In genomic region chr4:73715659-73716058, GRCh38 we compare ENCODE assay signal across 25 cellular contexts.
"Had no signal": no experiment of that assay in that cellular context is flagged by ENCODE, and none has a peak within 500 bp of the region (broad histone marks: within the 10 kb centered on the region; RNA-seq: fewer than 3 reads in every experiment).

No MANE protein-coding gene starts in this region.

- H3K4me2 ChIP-seq: hepatocyte, neural progenitor cell had no signal

- H3K4me1 Mint-ChIP-seq: neural progenitor cell; stimulated activated effector memory CD8-positive, alpha-beta T cell treated with anti-CD3 and anti-CD28 coated beads, Interleukin-12 subunit alpha, Interleukin-12 subunit beta, amount 100 ng/mL, for 72 hours had no signal

- H3K36me3 ChIP-seq: left ventricle myocardium inferior, lower lobe of right lung, neural progenitor cell, pancreas, suprapubic skin, thyroid gland had no signal

- H3K9me3 ChIP-seq: left ventricle myocardium inferior, lower lobe of right lung, pancreas, suprapubic skin, thyroid gland had no signal

- H3K4me3 ChIP-seq: dorsolateral prefrontal cortex, hepatocyte, left ventricle myocardium inferior, lower lobe of right lung, neural progenitor cell, pancreas, suprapubic skin, thyroid gland had no signal

- H3K9me3 Mint-ChIP-seq: memory B cell; neural progenitor cell; stimulated activated effector memory CD8-positive, alpha-beta T cell treated with anti-CD3 and anti-CD28 coated beads, Interleukin-12 subunit alpha, Interleukin-12 subunit beta, amount 100 ng/mL, for 72 hours; type B pancreatic cell had no signal

- DNase-seq: dorsolateral prefrontal cortex; effector CD8-positive, alpha-beta T cell; foreskin melanocyte; head of caudate nucleus; kidney; left cardiac atrium; left ventricle myocardium inferior; lower lobe of right lung; midbrain; occipital lobe; pancreas; right cardiac atrium; stimulated activated CD4-positive, alpha-beta T cell treated with anti-CD3 and anti-CD28 coated beads, Interleukin-4, amount 100 ng/mL, for 1 hour; stimulated activated CD8-positive, alpha-beta memory T cell treated with anti-CD3 and anti-CD28 coated beads, Interleukin-4, amount 100 ng/mL, for 48 hours; stimulated activated naive CD8-positive, alpha-beta T cell treated with anti-CD3 and anti-CD28 coated beads, Interleukin-15, Interleukin-2, amounts not matched to agents 100 U/mL and 50 U/mL, for 24 hours; thyroid gland had no signal

- H3K9ac ChIP-seq: neural progenitor cell had no signal

- H3K27ac ChIP-seq: dorsolateral prefrontal cortex, hepatocyte, left ventricle myocardium inferior, lower lobe of right lung, neural progenitor cell, pancreas, suprapubic skin, thyroid gland had no signal

- H3K4me1 ChIP-seq: left ventricle myocardium inferior, lower lobe of right lung, neural progenitor cell, pancreas, suprapubic skin had no signal

- H3K4me3 Mint-ChIP-seq: memory B cell; natural killer cell treated with Interleukin-12 subunit alpha and Interleukin-12 subunit beta and Interleukin-15 and Interleukin-18, amount 100 ng/mL, for 72 hours; neural progenitor cell; stimulated activated effector memory CD8-positive, alpha-beta T cell treated with anti-CD3 and anti-CD28 coated beads, Interleukin-12 subunit alpha, Interleukin-12 subunit beta, amount 100 ng/mL, for 72 hours; type B pancreatic cell had no signal

- H3K27me3 Mint-ChIP-seq: memory B cell; natural killer cell treated with Interleukin-12 subunit alpha and Interleukin-12 subunit beta and Interleukin-15 and Interleukin-18, amount 100 ng/mL, for 72 hours; progenitor cell of endocrine pancreas had no signal

- H2AFZ ChIP-seq: hepatocyte, neural progenitor cell had no signal

- H3K27me3 ChIP-seq: hepatocyte, neural progenitor cell, pancreas, suprapubic skin, thyroid gland had no signal

- FAIRE-seq: kidney, pancreas, urothelium cell line had no signal

- ATAC-seq: left cardiac atrium; lower lobe of right lung; natural killer cell treated with Interleukin-12 subunit alpha and Interleukin-12 subunit beta and Interleukin-15 and Interleukin-18, amount 100 ng/mL, for 72 hours; pancreas; right cardiac atrium; stimulated activated effector memory CD8-positive, alpha-beta T cell treated with anti-CD3 and anti-CD28 coated beads, Interleukin-12 subunit alpha, Interleukin-12 subunit beta, amount 100 ng/mL, for 72 hours; stimulated activated naive CD8-positive, alpha-beta T cell treated with anti-CD3 and anti-CD28 coated beads, Interleukin-15, Interleukin-2, amounts not matched to agents 100 U/mL and 50 U/mL, for 24 hours had no signal

- H3K27ac Mint-ChIP-seq: memory B cell; natural killer cell treated with Interleukin-12 subunit alpha and Interleukin-12 subunit beta and Interleukin-15 and Interleukin-18, amount 100 ng/mL, for 72 hours; neural progenitor cell; progenitor cell of endocrine pancreas; stimulated activated effector memory CD8-positive, alpha-beta T cell treated with anti-CD3 and anti-CD28 coated beads, Interleukin-12 subunit alpha, Interleukin-12 subunit beta, amount 100 ng/mL, for 72 hours; type B pancreatic cell had no signal

- H3K36me3 Mint-ChIP-seq: memory B cell; natural killer cell treated with Interleukin-12 subunit alpha and Interleukin-12 subunit beta and Interleukin-15 and Interleukin-18, amount 100 ng/mL, for 72 hours; neural progenitor cell; stimulated activated effector memory CD8-positive, alpha-beta T cell treated with anti-CD3 and anti-CD28 coated beads, Interleukin-12 subunit alpha, Interleukin-12 subunit beta, amount 100 ng/mL, for 72 hours; type B pancreatic cell had no signal

- H3K79me2 ChIP-seq: hepatocyte had no signal
